Comparison of ENCODE assay signal across 25 cellular contexts in genomic region chr6:168363811-168364792, GRCh38. TPM values are rescaled to one million over a fixed set of nuclear protein-coding genes. Genes with fewer than 3 reads are reported as not detected.
DNase-seq lines count a peak whose midpoint lies in the region; ATAC-seq and TF ChIP-seq lines count a peak whose summit lies in the region.
"Had no signal": no experiment of that assay in that cellular context is flagged by ENCODE, and none has a peak within 500 bp of the region (broad histone marks: within the 10 kb centered on the region; RNA-seq: fewer than 3 reads in every experiment).

No MANE protein-coding gene starts in this region.

- H3K9me3 Mint-ChIP-seq in IgD-negative memory B cell, result peaks cover 4 to 27% (median 8%) of the 10 kb centered on the region in 3 donors

- H3K27me3 ChIP-seq in H7 (ENCODE audit: control insufficient read depth, insufficient read depth, low read length) (no peaks in the 10 kb centered on the region), right lobe of liver (no peaks in the 10 kb centered on the region)
- H3K27me3 ChIP-seq: MG63, Peyer's patch had no signal

- no peak for TF ChIP-seq POLR2A in right lobe of liver (IDR thresholded peaks at IDR 0.05)

- intact Hi-C loops in right lobe of liver (cut with DNase I), result no loop called here
- intact Hi-C loops in posterior vena cava (cut with DNase I), result no loop called here

- DNase-seq in H7, result peak; percentile 44
- DNase-seq in right lobe of liver, result no peak
- DNase-seq in posterior vena cava (ENCODE audit: low spot score), result peak; percentile 31
- no peak for DNase-seq in effector CD8-positive, alpha-beta T cell (lab: John Stamatoyannopoulos, UW)
- no peak for DNase-seq in NCI-H446 (lab: John Stamatoyannopoulos, UW)
- DNase-seq: C1 segment of cervical spinal cord; CD8-positive, alpha-beta memory T cell; IMR-90; Kasumi-1; MG63; NCI-H1048; NCI-H1436 treated with DMSO at 0.1 percent for 48 hours; NCI-H2081; NCI-H2171 treated with DMSO at 0.1 percent for 48 hours; NCI-H446 treated with DMSO at 0.1 percent for 48 hours; NCI-H69; NK-92 treated with Interleukin-12 subunit alpha and Interleukin-12 subunit beta, amount 100 ng/mL, for 24 hours had no signal

- H3K4me1 Mint-ChIP-seq in IgD-negative memory B cell, result no peaks in the 10 kb centered on the region

- H3K27me3 Mint-ChIP-seq in IgD-negative memory B cell, result peaks cover 3% of the 10 kb centered on the region

- no peak overlapping the region for H3K27ac ChIP-seq in right lobe of liver
- H3K27ac ChIP-seq: HL-60, Peyer's patch had no signal

- H3K27ac Mint-ChIP-seq in IgD-negative memory B cell, result peak overlapping the region in 2 of 3 donors; percentile 39 to 43
- H3K27ac Mint-ChIP-seq: CD8-positive, alpha-beta memory T cell had no signal

- H3K4me3 Mint-ChIP-seq in IgD-negative memory B cell, result no peak overlapping the region
- H3K4me3 Mint-ChIP-seq: CD8-positive, alpha-beta memory T cell had no signal

- no peaks in the 10 kb centered on the region for H3K36me3 Mint-ChIP-seq in IgD-negative memory B cell
- H3K36me3 Mint-ChIP-seq: CD8-positive, alpha-beta memory T cell had no signal

- H3K9me3 ChIP-seq in right lobe of liver, result no peaks in the 10 kb centered on the region
- H3K9me3 ChIP-seq: Peyer's patch had no signal

- ATAC-seq in right lobe of liver, result peak in 3 of 4 donors; percentile 16 to 21 (median 21)
- no peak for ATAC-seq in GM18873 (IDR thresholded peaks at IDR 0.05; ENCODE audit: low FRiP score, unreplicated experiment)
- ATAC-seq in GM18861 (IDR thresholded peaks at IDR 0.05; ENCODE audit: unreplicated experiment), result no peak

- no peak for TF ChIP-seq CTCF in right lobe of liver (IDR thresholded peaks at IDR 0.05)

- H3K36me3 ChIP-seq in H7 (replicated peaks; ENCODE audit: control insufficient read depth, insufficient read depth, low read length), result no peaks in the 10 kb centered on the region
- H3K36me3 ChIP-seq in right lobe of liver, result no peaks in the 10 kb centered on the region
- H3K36me3 ChIP-seq: MG63, Peyer's patch had no signal

- H3K4me3 ChIP-seq in H7 (ENCODE audit: insufficient read depth, low read depth, low read length) (no peak overlapping the region), right lobe of liver (no peak overlapping the region)
- H3K4me3 ChIP-seq: MG63, Peyer's patch had no signal

- WGBS in right lobe of liver (ENCODE audit: insufficient coverage, low coverage, low lambda C conversion rate, missing lambda C conversion rate), result 78% methylated on average over 10 of the region's 13 CpGs

- no peaks in the 10 kb centered on the region for H3K4me1 ChIP-seq in right lobe of liver
- H3K4me1 ChIP-seq: Peyer's patch had no signal

RNA-seq across cellular contexts. Expression of gene DACT2, which starts 44.5 kb away (rescaled TPM):
- 5.5 and 26.6 TPM in 2 replicates for total RNA-seq in H7 (2014; rRNA removed; shearing (Covaris generic))
- not detected for polyA plus RNA-seq in IgD-negative memory B cell
- total RNA-seq in right lobe of liver (under 1 TPM in 5 of 6 experiments, not detected in 1; 0.29 to 0.99 (median 0.86) TPM), posterior vena cava (1 to 10 TPM in 1 of 2 donors, under 1 TPM in 1; 0.24 to 1.7 TPM)
- total RNA-seq: CD8-positive, alpha-beta memory T cell; H4; HT1080; IMR-90; SK-MEL-5 had no signal
- polyA plus RNA-seq: CD8-positive, alpha-beta memory T cell; IMR-90 had no signal

Comparison
In these comparisons a context has a peak if more than half of its experiments do, and no peak if none do; other contexts are left out.
1. DNase-seq: peak in H7 (single experiment) and posterior vena cava (single experiment); none in right lobe of liver (0 of 3), effector CD8-positive, alpha-beta T cell (single experiment) and NCI-H446 (0 of 2).
2. ATAC-seq: peak in right lobe of liver (3 of 4); none in GM18873 (single experiment) and GM18861 (single experiment).